Comparison of ENCODE assay signal across 15 cellular contexts in genomic region chr22:36067237-36067558, GRCh38. TPM values are rescaled to one million over a fixed set of nuclear protein-coding genes. Genes with fewer than 3 reads are reported as not detected.
DNase-seq lines count a peak whose midpoint lies in the region; ATAC-seq and TF ChIP-seq lines count a peak whose summit lies in the region.
"Had no signal": no experiment of that assay in that cellular context is flagged by ENCODE, and none has a peak within 500 bp of the region (broad histone marks: within the 10 kb centered on the region; RNA-seq: fewer than 3 reads in every experiment).

No MANE protein-coding gene starts in this region.

- H3K4me1 ChIP-seq in SK-N-SH (ENCODE audit: control insufficient read depth in 1 of 2, insufficient read depth in 2 of 2, low read depth in 1 of 2, low read length in 1 of 2): peaks cover 4 to 20% of the 10 kb centered on the region in 2 experiments; a peak in 3 of 4 replicates

- no peak overlapping the region for H3K9ac ChIP-seq in SK-N-SH

- no peaks in the 10 kb centered on the region for H3K27me3 ChIP-seq in SK-N-SH (ENCODE audit: insufficient read depth)

- no peak overlapping the region for H2AFZ ChIP-seq in SK-N-SH (ENCODE audit: low read depth)

- H3K4me1 Mint-ChIP-seq in mesothelial cell of epicardium: peaks cover 12% of the 10 kb centered on the region

- ATAC-seq in SK-N-SH treated with all-trans-retinoic acid at 6 μM for 48 hours (no peak), GM19351 (IDR thresholded peaks at IDR 0.05; ENCODE audit: unreplicated experiment) (no peak)

- no peaks in the 10 kb centered on the region for H3K36me3 ChIP-seq in SK-N-SH (replicated peaks in 1 of 2; ENCODE audit: control insufficient read depth in 1 of 2, insufficient read depth in 2 of 2, low read length in 1 of 2)
- H3K36me3 ChIP-seq: BLaER1 treated with 17β-estradiol and CSF1 and Interleukin-3, amounts not matched to agents 10 nM and 100 nM had no signal

- 0 out of 2 replicates have a peak, but pooled peaks have one; percentile 6 for TF ChIP-seq RAD21 in SK-N-SH (IDR thresholded peaks at IDR 0.05; ENCODE audit: low read length)

- H3K9me3 Mint-ChIP-seq in mesothelial cell of epicardium: no peaks in the 10 kb centered on the region
- H3K9me3 Mint-ChIP-seq: CD4-positive, CD25-positive, alpha-beta regulatory T cell had no signal

- CTCF ChIA-PET in SK-N-SH (lab: Yijun Ruan, JAX): interaction anchor here (1.1 to 10.0 kb wide), 34 partner anchors 9 to 716 kb away, joined by 3 to 147 read pairs (median 17); partner anchors contain the start of gene MB

- H3F3A ChIP-seq in SK-N-SH (replicated peaks; ENCODE audit: insufficient read depth): peaks cover 3% of the 10 kb centered on the region

- H3K9me3 ChIP-seq in SK-N-SH: no peaks in the 10 kb centered on the region

- no peaks in the 10 kb centered on the region for H3K9me2 ChIP-seq in SK-N-SH

- no peak overlapping the region for H3K4me2 ChIP-seq in SK-N-SH
- H3K4me2 ChIP-seq: GM23338 had no signal

- no peaks in the 10 kb centered on the region for H4K20me1 ChIP-seq in SK-N-SH (ENCODE audit: insufficient read depth)

- peak overlapping the region; percentile 26 for H3K4me3 Mint-ChIP-seq in mesothelial cell of epicardium
- H3K4me3 Mint-ChIP-seq: GM23338, H9 had no signal

- peak in 1 of 2 experiments; percentile 53; a peak in 1 of 4 replicates for TF ChIP-seq EP300 in SK-N-SH (IDR thresholded peaks at IDR 0.05; ENCODE audit: borderline replicate concordance in 1 of 2, low read depth in 1 of 2, low read length in 1 of 2)

- TF ChIP-seq CTCF in SK-N-SH (IDR thresholded peaks at IDR 0.05) (no peak), mesothelial cell of epicardium (IDR thresholded peaks at IDR 0.05; ENCODE audit: unreplicated experiment) (no peak)

- H3K4me3 ChIP-seq in SK-N-SH (ENCODE audit: low read depth in 2 of 2, low read length in 1 of 2): no peak overlapping the region
- H3K4me3 ChIP-seq: GM23338 had no signal

- no peak overlapping the region for H3K27ac Mint-ChIP-seq in mesothelial cell of epicardium
- H3K27ac Mint-ChIP-seq: GM23338, H9 had no signal

- POLR2A ChIA-PET in SK-N-SH (lab: Yijun Ruan, JAX): interaction anchor here (1.8 kb wide), 1 partner anchor 38 kb away, joined by 10 read pairs; the partner anchor contains the start of gene RBFOX2

- no peaks in the 10 kb centered on the region for H3K36me3 Mint-ChIP-seq in mesothelial cell of epicardium
- H3K36me3 Mint-ChIP-seq: CD4-positive, CD25-positive, alpha-beta regulatory T cell had no signal

- peak overlapping the region in 1 of 2 experiments; percentile 92; a peak in 1 of 4 replicates for H3K27ac ChIP-seq in SK-N-SH (ENCODE audit: low read depth in 2 of 2, low read length in 1 of 2)
- H3K27ac ChIP-seq: 22Rv1; BLaER1 treated with 17β-estradiol and CSF1 and Interleukin-3, amounts not matched to agents 10 nM and 100 nM had no signal

- no peaks in the 10 kb centered on the region for H3K79me2 ChIP-seq in SK-N-SH (ENCODE audit: insufficient read depth)

- DNase-seq in SK-N-SH (no peak), NCI-H82 treated with DMSO at 0.1 percent for 48 hours (lab: John Stamatoyannopoulos, UW; ENCODE audit: unreplicated experiment) (peak; percentile 65), mesothelial cell of epicardium (ENCODE audit: low spot score in 2 of 2, unreplicated experiment in 2 of 2) (no peak), Ammon's horn (ENCODE audit: low spot score) (no peak), ecto neural progenitor cell (ENCODE audit: low spot score) (no peak)
- DNase-seq: Calu3; CD4-positive, CD25-positive, alpha-beta regulatory T cell; DMS 273 treated with DMSO at 0.1 percent for 48 hours; H9; IMR-90 had no signal

- H3K27me3 Mint-ChIP-seq in mesothelial cell of epicardium (ENCODE audit: low read depth): peaks cover 3% of the 10 kb centered on the region
- H3K27me3 Mint-ChIP-seq: CD4-positive, CD25-positive, alpha-beta regulatory T cell had no signal

TF ChIP-seq in SK-N-SH, 30 proteins besides CTCF, POLR2A, EP300 and RAD21:
- TF ChIP-seq RCOR1 (IDR thresholded peaks at IDR 0.05; ENCODE audit: low read length) (peak; percentile 38; the same call in 1 of the 2 replicates), GATA2 (CRISPR knock-in tag; IDR thresholded peaks at IDR 0.05) (peak; percentile 74), SIN3A (IDR thresholded peaks at IDR 0.05; ENCODE audit: borderline replicate concordance, low read depth, low read length) (no peak)

TF ChIP-seq in SK-N-SH treated with all-trans-retinoic acid at 6 μM for 48 hours, 23 proteins besides CTCF, POLR2A, EP300 and RAD21:
- TF ChIP-seq ZC3H10 (CRISPR knock-in tag; IDR thresholded peaks at IDR 0.05): no peak
- TF ChIP-seq POU6F1 (CRISPR knock-in tag; IDR thresholded peaks at IDR 0.05; ENCODE audit: borderline replicate concordance, low read depth): no peak
- no peak for TF ChIP-seq CREB5 (CRISPR knock-in tag; IDR thresholded peaks at IDR 0.05; ENCODE audit: low read depth)
- TF ChIP-seq CSRNP3 (CRISPR knock-in tag; IDR thresholded peaks at IDR 0.05): no peak
- TF ChIP-seq PPARA (CRISPR knock-in tag; IDR thresholded peaks at IDR 0.05; ENCODE audit: borderline replicate concordance): no peak

RNA-seq across cellular contexts. Expression of gene RBFOX2, which starts 38.6 kb away (rescaled TPM):
- polyA plus RNA-seq in SK-N-SH (2012; rRNA removed): 115 and 151 TPM in 2 replicates
- 92.8 and 114 TPM in 2 replicates for polyA plus RNA-seq in SK-N-SH (2012; cell fraction: cytosol; rRNA removed)
- 125 and 168 TPM in 2 replicates for polyA plus RNA-seq in SK-N-SH (2012; cell fraction: nucleus; rRNA removed)
- total RNA-seq in mesothelial cell of epicardium: 209 to 212 TPM (median 210 TPM) in 3 replicates
